1 cellular context compared by ENCODE assay signal in the genomic region with DNA sequence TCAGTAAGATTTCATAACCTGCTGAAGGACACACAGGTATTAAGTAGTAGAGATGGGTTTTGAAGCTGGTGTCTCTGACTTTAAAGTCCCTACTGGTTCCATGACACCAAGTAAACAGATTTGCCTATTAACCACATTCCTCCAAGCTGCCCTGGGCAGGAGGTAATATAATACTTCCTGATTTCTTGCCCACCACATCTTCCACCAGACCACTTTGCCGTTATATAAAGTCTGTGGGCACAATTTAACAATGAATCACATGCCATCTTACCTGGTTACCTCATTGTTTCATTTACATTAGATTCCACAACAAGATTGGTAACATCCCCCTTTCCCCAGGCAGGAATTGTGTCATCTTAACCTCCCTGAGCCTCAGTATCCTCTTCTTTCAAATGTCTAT.
TF ChIP-seq lines count a peak whose summit lies in the region.

No MANE protein-coding gene starts in this region.

TF ChIP-seq in HEK293, 187 proteins besides CTCF, POLR2A, EP300 and RAD21 (continued from another document):
- TF ChIP-seq, protein P1, sequence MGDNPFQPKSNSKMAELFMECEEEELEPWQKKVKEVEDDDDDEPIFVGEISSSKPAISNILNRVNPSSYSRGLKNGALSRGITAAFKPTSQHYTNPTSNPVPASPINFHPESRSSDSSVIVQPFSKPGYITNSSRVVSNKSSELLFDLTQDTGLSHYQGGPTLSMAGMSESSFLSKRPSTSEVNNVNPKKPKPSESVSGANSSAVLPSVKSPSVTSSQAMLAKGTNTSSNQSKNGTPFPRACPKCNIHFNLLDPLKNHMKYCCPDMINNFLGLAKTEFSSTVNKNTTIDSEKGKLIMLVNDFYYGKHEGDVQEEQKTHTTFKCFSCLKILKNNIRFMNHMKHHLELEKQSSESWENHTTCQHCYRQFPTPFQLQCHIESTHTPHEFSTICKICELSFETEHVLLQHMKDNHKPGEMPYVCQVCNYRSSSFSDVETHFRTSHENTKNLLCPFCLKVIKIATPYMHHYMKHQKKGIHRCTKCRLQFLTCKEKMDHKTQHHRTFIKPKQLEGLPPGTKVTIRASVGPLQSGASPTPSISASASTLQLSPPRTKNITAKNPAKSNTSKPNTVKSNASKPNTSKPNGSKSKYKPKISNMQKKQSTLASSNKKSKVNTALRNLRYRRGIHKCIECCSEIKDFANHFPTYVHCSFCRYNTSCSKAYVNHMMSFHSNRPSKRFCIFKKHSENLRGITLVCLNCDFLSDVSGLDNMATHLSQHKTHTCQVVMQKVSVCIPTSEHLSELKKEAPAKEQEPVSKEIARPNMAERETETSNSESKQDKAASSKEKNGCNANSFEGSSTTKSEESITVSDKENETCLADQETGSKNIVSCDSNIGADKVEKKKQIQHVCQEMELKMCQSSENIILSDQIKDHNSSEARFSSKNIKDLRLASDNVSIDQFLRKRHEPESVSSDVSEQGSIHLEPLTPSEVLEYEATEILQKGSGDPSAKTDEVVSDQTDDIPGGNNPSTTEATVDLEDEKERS (tag by site-specific recombination; IDR thresholded peaks at IDR 0.05), result no peak
- TF ChIP-seq, protein P2, sequence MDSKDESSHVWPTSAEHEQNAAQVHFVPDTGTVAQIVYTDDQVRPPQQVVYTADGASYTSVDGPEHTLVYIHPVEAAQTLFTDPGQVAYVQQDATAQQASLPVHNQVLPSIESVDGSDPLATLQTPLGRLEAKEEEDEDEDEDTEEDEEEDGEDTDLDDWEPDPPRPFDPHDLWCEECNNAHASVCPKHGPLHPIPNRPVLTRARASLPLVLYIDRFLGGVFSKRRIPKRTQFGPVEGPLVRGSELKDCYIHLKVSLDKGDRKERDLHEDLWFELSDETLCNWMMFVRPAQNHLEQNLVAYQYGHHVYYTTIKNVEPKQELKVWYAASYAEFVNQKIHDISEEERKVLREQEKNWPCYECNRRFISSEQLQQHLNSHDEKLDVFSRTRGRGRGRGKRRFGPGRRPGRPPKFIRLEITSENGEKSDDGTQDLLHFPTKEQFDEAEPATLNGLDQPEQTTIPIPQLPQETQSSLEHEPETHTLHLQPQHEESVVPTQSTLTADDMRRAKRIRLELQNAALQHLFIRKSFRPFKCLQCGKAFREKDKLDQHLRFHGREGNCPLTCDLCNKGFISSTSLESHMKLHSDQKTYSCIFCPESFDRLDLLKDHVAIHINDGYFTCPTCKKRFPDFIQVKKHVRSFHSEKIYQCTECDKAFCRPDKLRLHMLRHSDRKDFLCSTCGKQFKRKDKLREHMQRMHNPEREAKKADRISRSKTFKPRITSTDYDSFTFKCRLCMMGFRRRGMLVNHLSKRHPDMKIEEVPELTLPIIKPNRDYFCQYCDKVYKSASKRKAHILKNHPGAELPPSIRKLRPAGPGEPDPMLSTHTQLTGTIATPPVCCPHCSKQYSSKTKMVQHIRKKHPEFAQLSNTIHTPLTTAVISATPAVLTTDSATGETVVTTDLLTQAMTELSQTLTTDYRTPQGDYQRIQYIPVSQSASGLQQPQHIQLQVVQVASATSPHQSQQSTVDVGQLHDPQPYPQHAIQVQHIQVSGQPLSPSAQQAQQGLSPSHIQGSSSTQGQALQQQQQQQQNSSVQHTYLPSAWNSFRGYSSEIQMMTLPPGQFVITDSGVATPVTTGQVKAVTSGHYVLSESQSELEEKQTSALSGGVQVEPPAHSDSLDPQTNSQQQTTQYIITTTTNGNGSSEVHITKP (tag by site-specific recombination; IDR thresholded peaks at IDR 0.05), result peak; percentile 37
- TF ChIP-seq ZBTB8A (tag by site-specific recombination; IDR thresholded peaks at IDR 0.05) (no peak), MZF1 (tag by site-specific recombination; IDR thresholded peaks at IDR 0.05; ENCODE audit: borderline replicate concordance) (no peak), ZBTB20 (tag by site-specific recombination; IDR thresholded peaks at IDR 0.05) (no peak), ZNF623 (tag by site-specific recombination; IDR thresholded peaks at IDR 0.05) (no peak), ZNF654 (tag by site-specific recombination; IDR thresholded peaks at IDR 0.05; ENCODE audit: low read depth) (no peak), ZNF366 (tag by site-specific recombination; conservative IDR thresholded peaks at IDR 0.05) (peak; percentile 42; the same call in 1 of the 2 replicates), GLIS1 (tag by site-specific recombination; IDR thresholded peaks at IDR 0.05) (no peak), ZNF341 (tag by site-specific recombination; IDR thresholded peaks at IDR 0.05; ENCODE audit: low read depth) (no peak), ZSCAN16 (tag by site-specific recombination; IDR thresholded peaks at IDR 0.05) (no peak), ZFHX2 (tag by site-specific recombination; conservative IDR thresholded peaks at IDR 0.05) (no peak), ZNF629 (tag by site-specific recombination; IDR thresholded peaks at IDR 0.05) (0 out of 2 replicates have a peak, but pooled peaks have one; percentile 11), ZNF350 (tag by site-specific recombination; IDR thresholded peaks at IDR 0.05) (no peak), ZNF157 (tag by site-specific recombination; IDR thresholded peaks at IDR 0.05) (no peak), ZNF600 (tag by site-specific recombination; IDR thresholded peaks at IDR 0.05) (peak; percentile 82)
- TF ChIP-seq, protein P3, sequence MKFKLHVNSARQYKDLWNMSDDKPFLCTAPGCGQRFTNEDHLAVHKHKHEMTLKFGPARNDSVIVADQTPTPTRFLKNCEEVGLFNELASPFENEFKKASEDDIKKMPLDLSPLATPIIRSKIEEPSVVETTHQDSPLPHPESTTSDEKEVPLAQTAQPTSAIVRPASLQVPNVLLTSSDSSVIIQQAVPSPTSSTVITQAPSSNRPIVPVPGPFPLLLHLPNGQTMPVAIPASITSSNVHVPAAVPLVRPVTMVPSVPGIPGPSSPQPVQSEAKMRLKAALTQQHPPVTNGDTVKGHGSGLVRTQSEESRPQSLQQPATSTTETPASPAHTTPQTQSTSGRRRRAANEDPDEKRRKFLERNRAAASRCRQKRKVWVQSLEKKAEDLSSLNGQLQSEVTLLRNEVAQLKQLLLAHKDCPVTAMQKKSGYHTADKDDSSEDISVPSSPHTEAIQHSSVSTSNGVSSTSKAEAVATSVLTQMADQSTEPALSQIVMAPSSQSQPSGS (tag by site-specific recombination; IDR thresholded peaks at IDR 0.05; ENCODE audit: low read depth), result peak; percentile 50; the same call in 1 of the 2 replicates
- TF ChIP-seq, protein P4, sequence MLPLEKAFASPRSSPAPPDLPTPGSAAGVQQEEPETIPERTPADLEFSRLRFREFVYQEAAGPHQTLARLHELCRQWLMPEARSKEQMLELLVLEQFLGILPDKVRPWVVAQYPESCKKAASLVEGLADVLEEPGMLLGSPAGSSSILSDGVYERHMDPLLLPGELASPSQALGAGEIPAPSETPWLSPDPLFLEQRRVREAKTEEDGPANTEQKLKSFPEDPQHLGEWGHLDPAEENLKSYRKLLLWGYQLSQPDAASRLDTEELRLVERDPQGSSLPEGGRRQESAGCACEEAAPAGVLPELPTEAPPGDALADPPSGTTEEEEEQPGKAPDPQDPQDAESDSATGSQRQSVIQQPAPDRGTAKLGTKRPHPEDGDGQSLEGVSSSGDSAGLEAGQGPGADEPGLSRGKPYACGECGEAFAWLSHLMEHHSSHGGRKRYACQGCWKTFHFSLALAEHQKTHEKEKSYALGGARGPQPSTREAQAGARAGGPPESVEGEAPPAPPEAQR (tag by site-specific recombination; IDR thresholded peaks at IDR 0.05), result no peak
